In the genomic region with DNA sequence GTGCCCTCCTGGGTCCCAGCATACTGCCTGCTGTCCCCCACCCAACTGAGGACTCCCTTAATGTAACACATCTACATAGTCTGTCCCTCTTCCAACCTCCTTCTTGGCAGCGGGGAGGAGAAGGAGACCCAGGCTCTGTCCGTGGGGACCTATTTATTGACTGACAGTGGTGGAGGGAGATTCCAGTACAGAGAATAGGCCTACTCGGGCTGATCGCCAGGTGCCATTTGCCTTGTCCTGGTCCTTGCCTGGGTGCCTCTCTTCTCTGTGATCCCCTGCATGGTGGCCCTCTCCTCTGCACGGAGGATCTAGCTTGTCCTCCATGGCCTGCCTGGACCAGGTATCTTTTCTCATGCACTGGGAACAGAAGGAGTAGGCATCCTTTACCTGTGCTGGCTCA, we compare ENCODE assay signal across 25 cellular contexts. TPM values are rescaled to one million over a fixed set of nuclear protein-coding genes. Genes with fewer than 3 reads are reported as not detected.
A peak's percentile ranks its signal among the peaks of the same experiment; 100 is the strongest.
DNase-seq lines count a peak whose midpoint lies in the region; ATAC-seq and TF ChIP-seq lines count a peak whose summit lies in the region.
"Had no signal": no experiment of that assay in that cellular context is flagged by ENCODE, and none has a peak within 500 bp of the region (broad histone marks: within the 10 kb centered on the region; RNA-seq: fewer than 3 reads in every experiment).

No MANE protein-coding gene starts in this region.

- no peak overlapping the region for H3K4me3 ChIP-seq in endodermal cell (ENCODE audit: low read length)
- no peak overlapping the region for H3K4me3 ChIP-seq in stomach
- H3K4me3 ChIP-seq: A549; BLaER1 treated with 17β-estradiol and CSF1 and Interleukin-3, amounts not matched to agents 10 nM and 100 nM; GM23338; HAP-1 had no signal

- 80 to 86% methylated on average over 3 to 5 of the region's 5 CpGs for WGBS in endodermal cell (ENCODE audit: insufficient coverage in 1 of 2, insufficient read length in 1 of 2), 2 experiments
- 57 to 92% (median 77%) methylated on average over 5 of the region's 5 CpGs for WGBS in stomach, 5 donors

- TF ChIP-seq CTCF in endodermal cell (conservative IDR thresholded peaks at IDR 0.05): no peak
- no peak for TF ChIP-seq CTCF in stomach (IDR thresholded peaks at IDR 0.05)

- intact Hi-C loops in stomach (cut with DNase I; ENCODE audit: low total_unique reads): loop anchor here (5.0 kb wide), 1 partner anchor 142 kb away; no protein-coding TSS in a partner anchor

- H3K27ac Mint-ChIP-seq in activated naive CD4-positive, alpha-beta T cell treated with anti-CD3 and anti-CD28 coated beads, Interleukin-2, amount 10 ng/mL, durations not matched to agents 7 days and 5 days: no peak overlapping the region
- H3K27ac Mint-ChIP-seq in endodermal cell: no peak overlapping the region
- H3K27ac Mint-ChIP-seq: CD14-positive monocyte; CD4-positive, alpha-beta T cell; GM23338; HFFc6 had no signal

- H3K27ac ChIP-seq in endodermal cell (ENCODE audit: low read depth, low read length): no peak overlapping the region
- H3K27ac ChIP-seq in stomach: no peak overlapping the region
- H3K27ac ChIP-seq: A549; BLaER1 treated with 17β-estradiol and CSF1 and Interleukin-3, amounts not matched to agents 10 nM and 100 nM had no signal

- H3K27me3 ChIP-seq in endodermal cell (ENCODE audit: control insufficient read depth, insufficient read depth, low read length, poor library complexity, severe bottlenecking): peaks cover 13% of the 10 kb centered on the region
- H3K27me3 ChIP-seq in stomach: peaks cover 0 to 37% (median 0%) of the 10 kb centered on the region in 3 donors
- H3K27me3 ChIP-seq: BLaER1 treated with 17β-estradiol and CSF1 and Interleukin-3, amounts not matched to agents 10 nM and 100 nM had no signal

- TF ChIP-seq POLR2A in stomach (IDR thresholded peaks at IDR 0.05): no peak

- no peak overlapping the region for H3K9ac ChIP-seq in endodermal cell (ENCODE audit: extremely low read depth, low read length, poor library complexity, severe bottlenecking)
- H3K9ac ChIP-seq: BLaER1 treated with 17β-estradiol and CSF1 and Interleukin-3, amounts not matched to agents 10 nM and 100 nM had no signal

- TF ChIP-seq EP300 in stomach (IDR thresholded peaks at IDR 0.05): no peak

- CTCF ChIA-PET in activated naive CD4-positive, alpha-beta T cell treated with anti-CD3 and anti-CD28 coated beads, Interleukin-2, amount 10 ng/mL, durations not matched to agents 7 days and 5 days (lab: Charles Lee): interaction anchor here (1.1 to 7.5 kb wide), 2 partner anchors 140 to 152 kb away, joined by 3 to 218 read pairs; no protein-coding TSS in a partner anchor

- H3K36me3 ChIP-seq in endodermal cell (ENCODE audit: control insufficient read depth, insufficient read depth, low read length) (no peaks in the 10 kb centered on the region), stomach (no peaks in the 10 kb centered on the region)
- H3K36me3 ChIP-seq: BE2C; BLaER1 treated with 17β-estradiol and CSF1 and Interleukin-3, amounts not matched to agents 10 nM and 100 nM; HAP-1 had no signal

- peak; percentile 11 for DNase-seq in activated naive CD4-positive, alpha-beta T cell treated with anti-CD3 and anti-CD28 coated beads, Interleukin-2, amount 10 ng/mL, durations not matched to agents 7 days and 5 days
- DNase-seq in activated naive CD4-positive, alpha-beta T cell (lab: John Stamatoyannopoulos, UW): no peak
- DNase-seq in endodermal cell (peak; percentile 21), mesenteric fat pad (ENCODE audit: low spot score) (peak; percentile 53), stomach (peak; percentile 17), SW480 (ENCODE audit: low spot score) (no peak)
- DNase-seq: 8988T; ACHN; AML-193; BE2C; CD4-positive, alpha-beta T cell; CD8-positive, alpha-beta memory T cell; DMS53; DMS79 treated with DMSO at 0.1 percent for 48 hours; GF-D8; HFFc6 had no signal

- no peaks in the 10 kb centered on the region for H3K36me3 Mint-ChIP-seq in activated naive CD4-positive, alpha-beta T cell treated with anti-CD3 and anti-CD28 coated beads, Interleukin-2, amount 10 ng/mL, durations not matched to agents 7 days and 5 days
- H3K36me3 Mint-ChIP-seq in endodermal cell (ENCODE audit: low read depth): no peaks in the 10 kb centered on the region
- H3K36me3 Mint-ChIP-seq: CD14-positive monocyte; CD8-positive, alpha-beta memory T cell had no signal

- H3K9me3 ChIP-seq in endodermal cell (ENCODE audit: control insufficient read depth, low read length) (no peaks in the 10 kb centered on the region), stomach (no peaks in the 10 kb centered on the region)
- H3K9me3 ChIP-seq: A549; BE2C; BLaER1 treated with 17β-estradiol and CSF1 and Interleukin-3, amounts not matched to agents 10 nM and 100 nM; HAP-1 had no signal

- ATAC-seq in HG02870 (IDR thresholded peaks at IDR 0.05; ENCODE audit: unreplicated experiment): no peak
- ATAC-seq: A549, GM23338 had no signal

- no peaks in the 10 kb centered on the region for H3K9me3 Mint-ChIP-seq in activated naive CD4-positive, alpha-beta T cell treated with anti-CD3 and anti-CD28 coated beads, Interleukin-2, amount 10 ng/mL, durations not matched to agents 7 days and 5 days
- no peaks in the 10 kb centered on the region for H3K9me3 Mint-ChIP-seq in endodermal cell
- H3K9me3 Mint-ChIP-seq: CD14-positive monocyte; CD4-positive, alpha-beta T cell; CD8-positive, alpha-beta memory T cell; GM23338; HFFc6 had no signal

- H3K4me1 Mint-ChIP-seq in activated naive CD4-positive, alpha-beta T cell treated with anti-CD3 and anti-CD28 coated beads, Interleukin-2, amount 10 ng/mL, durations not matched to agents 7 days and 5 days: no peaks in the 10 kb centered on the region
- peaks cover 2% of the 10 kb centered on the region for H3K4me1 Mint-ChIP-seq in endodermal cell

- H3K4me1 ChIP-seq in endodermal cell (ENCODE audit: control insufficient read depth, insufficient read depth, low read length) (no peaks in the 10 kb centered on the region), stomach (peaks cover 0 to 12% (median 6%) of the 10 kb centered on the region in 4 donors)
- H3K4me1 ChIP-seq: A549, BE2C had no signal

- H3K4me3 Mint-ChIP-seq in activated naive CD4-positive, alpha-beta T cell treated with anti-CD3 and anti-CD28 coated beads, Interleukin-2, amount 10 ng/mL, durations not matched to agents 7 days and 5 days: no peak overlapping the region
- H3K4me3 Mint-ChIP-seq in endodermal cell: no peak overlapping the region
- H3K4me3 Mint-ChIP-seq: CD14-positive monocyte; CD4-positive, alpha-beta T cell; CD8-positive, alpha-beta memory T cell; GM23338; HFFc6 had no signal

- peaks cover 40% of the 10 kb centered on the region for H3K27me3 Mint-ChIP-seq in activated naive CD4-positive, alpha-beta T cell treated with anti-CD3 and anti-CD28 coated beads, Interleukin-2, amount 10 ng/mL, durations not matched to agents 7 days and 5 days
- H3K27me3 Mint-ChIP-seq in endodermal cell (ENCODE audit: insufficient read depth): peaks cover 39% of the 10 kb centered on the region

RNA-seq across cellular contexts. Expression of a gene that starts 17.0 kb away (rescaled TPM):
- total RNA-seq in endodermal cell (not detected), mesenteric fat pad (not detected), stomach (not detected)
- polyA plus RNA-seq in endodermal cell (2013, experiment 1 of 2): not detected
- polyA plus RNA-seq in endodermal cell (2013, experiment 2 of 2): not detected
- polyA plus RNA-seq in stomach: under 1 TPM in 1 of 3 donors, not detected in 2; 0.33 TPM
- total RNA-seq: CD4-positive, alpha-beta T cell; CD8-positive, alpha-beta memory T cell; Daoy; G401; GM23338; H4; HFFc6 had no signal
- polyA plus RNA-seq: A549; CD14-positive monocyte; CD8-positive, alpha-beta memory T cell had no signal

Comparison
In these comparisons a context has a peak if more than half of its experiments do, and no peak if none do; other contexts are left out.
1. DNase-seq: peak in activated naive CD4-positive, alpha-beta T cell treated with anti-CD3 and anti-CD28 coated beads, Interleukin-2, amount 10 ng/mL, durations not matched to agents 7 days and 5 days (single experiment), endodermal cell (single experiment), mesenteric fat pad (single experiment) and stomach (single experiment); none in activated naive CD4-positive, alpha-beta T cell (0 of 4) and SW480 (single experiment).